In genomic region chr15:76553102-76553501, GRCh38 we compare ENCODE assay signal across 19 cellular contexts.
DNase-seq lines count a peak whose midpoint lies in the region; ATAC-seq, FAIRE-seq and TF ChIP-seq lines count a peak whose summit lies in the region.
"Had no signal": no experiment of that assay in that cellular context is flagged by ENCODE, and none has a peak within 500 bp of the region (broad histone marks: within the 10 kb centered on the region; RNA-seq: fewer than 3 reads in every experiment).

No MANE protein-coding gene starts in this region.

- H4K8ac ChIP-seq in IMR-90 (ENCODE audit: low read depth in 2 of 2, low read length in 2 of 2) = no peak overlapping the region

- 0 out of 2 replicates have a peak, but pooled peaks cover 4% of the 10 kb centered on the region for H4K20me1 ChIP-seq in IMR-90 (ENCODE audit: insufficient read depth, low read length)
- H4K20me1 ChIP-seq: BLaER1 had no signal

- POLR2A ChIA-PET in IMR-90 (lab: Charles Lee; ENCODE audit: unreplicated experiment) = no interaction called here

- H3K36me3 ChIP-seq in IMR-90 (ENCODE audit: control insufficient read depth, insufficient read depth, low read length) (no peaks in the 10 kb centered on the region), bronchial epithelial cell (ENCODE audit: control insufficient read depth, insufficient read depth, low read length) (no peaks in the 10 kb centered on the region)
- H3K36me3 ChIP-seq: BLaER1 had no signal

- no peak overlapping the region for H2BK120ac ChIP-seq in IMR-90 (ENCODE audit: low read depth, low read length)

- H2AFZ ChIP-seq in IMR-90 (replicated peaks; ENCODE audit: low read length, poor library complexity) = peak overlapping the region; percentile 41

- in situ Hi-C loops in IMR-90 (cut with MboI; ENCODE audit: low sequenced_read_pairs) = no loop called here

- DNase-seq in IMR-90 (no peak), bronchial epithelial cell (ENCODE audit: low read depth) (no peak), posterior vena cava (ENCODE audit: low spot score) (peak; percentile 79), DMS114 treated with DMSO at 0.1 percent for 48 hours (lab: John Stamatoyannopoulos, UW; ENCODE audit: unreplicated experiment) (no peak), NCI-H1694 (lab: John Stamatoyannopoulos, UW) (no peak)
- DNase-seq: Caco-2; CD4-positive, CD25-positive, alpha-beta regulatory T cell; CD8-positive, alpha-beta T cell; DMS79; EL; GDM1; GOT3; H7; HCEC 1CT had no signal

- peak; percentile 75 for FAIRE-seq in bronchial epithelial cell (lab: Jason Lieb, UNC)
- FAIRE-seq: GM12878, GM18507 had no signal

- H3K4ac ChIP-seq in IMR-90 (ENCODE audit: low read depth, low read length) = no peak overlapping the region

- H3K14ac ChIP-seq in IMR-90 (replicated peaks; ENCODE audit: low read depth, low read length) = no peak overlapping the region

- no peak overlapping the region for H3K4me2 ChIP-seq in IMR-90 (ENCODE audit: low read depth, low read length)
- H3K4me2 ChIP-seq: BLaER1 had no signal

- peak overlapping the region; percentile 13 for H2AK9ac ChIP-seq in IMR-90 (replicated peaks; ENCODE audit: low read depth, low read length, poor library complexity)

- no peak overlapping the region for H3K18ac ChIP-seq in IMR-90 (ENCODE audit: low read depth, low read length)

- H3K27me3 ChIP-seq in IMR-90 (ENCODE audit: control insufficient read depth, insufficient read depth, low read length) (no peaks in the 10 kb centered on the region), bronchial epithelial cell (ENCODE audit: control insufficient read depth, insufficient read depth, low read length) (no peaks in the 10 kb centered on the region)
- H3K27me3 ChIP-seq: BLaER1 had no signal

- CTCF ChIA-PET in IMR-90 (lab: Yijun Ruan, JAX) = no interaction called here

- no peak for TF ChIP-seq RAD21 in IMR-90 (IDR thresholded peaks at IDR 0.05; ENCODE audit: low read length)

- TF ChIP-seq CTCF in IMR-90 (conservative IDR thresholded peaks at IDR 0.05; ENCODE audit: low read depth, low read length) = no peak
- no peak for TF ChIP-seq CTCF in bronchial epithelial cell (IDR thresholded peaks at IDR 0.05; ENCODE audit: insufficient read depth, low read length, severe bottlenecking)

- no peak overlapping the region for H4K91ac ChIP-seq in IMR-90 (ENCODE audit: insufficient read depth, low read depth, low read length)

- no peaks in the 10 kb centered on the region for H3K79me1 ChIP-seq in IMR-90 (ENCODE audit: low read depth in 1 of 2, low read length in 2 of 2)

- H3K56ac ChIP-seq in IMR-90 (ENCODE audit: extremely low read depth, insufficient read depth, low read length) = no peak overlapping the region

- intact Hi-C loops in IMR-90 (cut with micrococcal nuclease) = no loop called here
- intact Hi-C loops in posterior vena cava (cut with DNase I) = no loop called here

- no peak for TF ChIP-seq POLR2A in IMR-90 (IDR thresholded peaks at IDR 0.05; ENCODE audit: low read depth, low read length)

- H3K9ac ChIP-seq in IMR-90 (ENCODE audit: low read depth, low read length) = no peak overlapping the region
- H3K9ac ChIP-seq: BLaER1 had no signal

- H2BK15ac ChIP-seq in IMR-90 (ENCODE audit: low read depth, low read length) = no peak overlapping the region

- no peaks in the 10 kb centered on the region; the same call in 1 of the 2 replicates for H3K9me3 ChIP-seq in IMR-90 (ENCODE audit: control insufficient read depth, insufficient read depth, low read length)
- H3K9me3 ChIP-seq: Caco-2 had no signal

- H3K4me3 ChIP-seq in IMR-90 (ENCODE audit: insufficient read depth, low read depth, low read length) (no peak overlapping the region), bronchial epithelial cell (ENCODE audit: low read depth, low read length) (no peak overlapping the region)
- H3K4me3 ChIP-seq: BLaER1, GM12878 had no signal

- no peak for ATAC-seq in IMR-90 (ENCODE audit: low read depth)
- ATAC-seq in GM21576 (IDR thresholded peaks at IDR 0.05; ENCODE audit: unreplicated experiment) = no peak
- ATAC-seq: CD8-positive, alpha-beta T cell; GM12878 had no signal

- no peaks in the 10 kb centered on the region for H3K4me1 ChIP-seq in IMR-90 (ENCODE audit: control insufficient read depth, insufficient read depth, low read length)
- H3K4me1 ChIP-seq: BLaER1, Caco-2 had no signal

- no peak overlapping the region for H2BK20ac ChIP-seq in IMR-90 (ENCODE audit: low read depth, low read length)

- no peak overlapping the region for H2BK5ac ChIP-seq in IMR-90 (ENCODE audit: low read depth, low read length, poor library complexity, severe bottlenecking)

- H3K9me1 ChIP-seq in IMR-90 (ENCODE audit: insufficient read depth, low read length) = peaks cover 6% of the 10 kb centered on the region; the same call in 1 of the 2 replicates

- dilution Hi-C loops in IMR-90 (cut with HindIII; ENCODE audit: low sequenced_read_pairs, unreplicated experiment) = no loop called here

- H3K27ac ChIP-seq in IMR-90 (ENCODE audit: insufficient read depth, low read length) = no peak overlapping the region
- H3K27ac ChIP-seq: BLaER1, C4-2B had no signal

- no TSS peak for BruUV-seq in IMR-90 (replicated peaks; lab: Mats Ljungman, UMichigan)

- no CpG with 5 or more reads among the region's 5 CpGs for WGBS in IMR-90 (ENCODE audit: extremely low coverage in 2 of 2, insufficient read length in 1 of 2), 2 experiments

- no peak overlapping the region for H4K5ac ChIP-seq in IMR-90 (ENCODE audit: low read depth, low read length)

- no peak overlapping the region for H3K23ac ChIP-seq in IMR-90 (ENCODE audit: low read depth, low read length)

- H2AK5ac ChIP-seq in IMR-90 (ENCODE audit: low read depth, low read length) = no peak overlapping the region

TF ChIP-seq in IMR-90, 13 proteins besides CTCF, POLR2A, EP300 and RAD21:
- TF ChIP-seq CHD1 (IDR thresholded peaks at IDR 0.05; ENCODE audit: low read depth, low read length) (no peak), NFE2L2 (IDR thresholded peaks at IDR 0.05; ENCODE audit: low read depth, low read length) (no peak), MAZ (IDR thresholded peaks at IDR 0.05; ENCODE audit: borderline replicate concordance, low read depth, low read length) (no peak), CEBPB (IDR thresholded peaks at IDR 0.05; ENCODE audit: low read depth, low read length) (no peak), MAFK (IDR thresholded peaks at IDR 0.05; ENCODE audit: low read depth, low read length) (no peak), BHLHE40 (IDR thresholded peaks at IDR 0.05; ENCODE audit: low read depth, low read length) (no peak), MXI1 (IDR thresholded peaks at IDR 0.05; ENCODE audit: borderline replicate concordance, low read depth, low read length) (no peak), USF2 (IDR thresholded peaks at IDR 0.05; ENCODE audit: low read depth, low read length) (no peak)
- TF ChIP-seq, protein P1, sequence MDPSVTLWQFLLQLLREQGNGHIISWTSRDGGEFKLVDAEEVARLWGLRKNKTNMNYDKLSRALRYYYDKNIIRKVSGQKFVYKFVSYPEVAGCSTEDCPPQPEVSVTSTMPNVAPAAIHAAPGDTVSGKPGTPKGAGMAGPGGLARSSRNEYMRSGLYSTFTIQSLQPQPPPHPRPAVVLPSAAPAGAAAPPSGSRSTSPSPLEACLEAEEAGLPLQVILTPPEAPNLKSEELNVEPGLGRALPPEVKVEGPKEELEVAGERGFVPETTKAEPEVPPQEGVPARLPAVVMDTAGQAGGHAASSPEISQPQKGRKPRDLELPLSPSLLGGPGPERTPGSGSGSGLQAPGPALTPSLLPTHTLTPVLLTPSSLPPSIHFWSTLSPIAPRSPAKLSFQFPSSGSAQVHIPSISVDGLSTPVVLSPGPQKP (IDR thresholded peaks at IDR 0.05; ENCODE audit: borderline replicate concordance, low read depth, low read length) = no peak
